14 cellular contexts compared by ENCODE assay signal in the genomic region with DNA sequence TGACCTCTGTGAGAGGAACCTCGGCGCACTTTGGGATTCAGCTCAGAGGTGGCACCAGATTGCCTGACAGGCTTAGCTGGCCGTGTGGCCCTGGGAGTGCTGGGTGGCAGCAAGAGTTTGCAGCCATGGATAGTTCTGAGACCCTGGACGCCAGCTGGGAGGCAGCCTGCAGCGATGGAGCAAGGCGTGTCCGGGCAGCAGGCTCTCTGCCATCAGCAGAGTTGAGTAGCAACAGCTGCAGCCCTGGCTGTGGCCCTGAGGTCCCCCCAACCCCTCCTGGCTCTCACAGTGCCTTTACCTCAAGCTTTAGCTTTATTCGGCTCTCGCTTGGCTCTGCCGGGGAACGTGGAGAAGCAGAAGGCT.
A peak's percentile ranks its signal among the peaks of the same experiment; 100 is the strongest.
DNase-seq lines count a peak whose midpoint lies in the region; ATAC-seq and TF ChIP-seq lines count a peak whose summit lies in the region.
"Had no signal": no experiment of that assay in that cellular context is flagged by ENCODE, and none has a peak within 500 bp of the region (broad histone marks: within the 10 kb centered on the region; RNA-seq: fewer than 3 reads in every experiment).

No MANE protein-coding gene starts in this region.

- H3K27me3 ChIP-seq in heart left ventricle (no peaks in the 10 kb centered on the region), ovary (no peaks in the 10 kb centered on the region)

- H3K9me3 ChIP-seq in heart left ventricle (no peaks in the 10 kb centered on the region), ovary (no peaks in the 10 kb centered on the region)

- 78 to 87% (median 81%) methylated on average over 7 to 11 of the region's 11 CpGs for WGBS in heart left ventricle, 4 donors
- 13 to 20% (median 14%) methylated on average over 5 to 11 of the region's 11 CpGs for WGBS in ovary, 3 donors

- DNase-seq in DMS 273 (lab: John Stamatoyannopoulos, UW; ENCODE audit: unreplicated experiment) (peak; percentile 96), NCI-H446 (lab: John Stamatoyannopoulos, UW) (peak; percentile 57 to 92), heart left ventricle (peak in 4 of 5 donors; percentile 24 to 67 (median 52)), ovary (peak; percentile 33 to 72 (median 68)), iPS-NIHi7 (ENCODE audit: extremely low spot score) (no peak), cerebellar nuclear complex (lab: John Stamatoyannopoulos, UW) (no peak)
- DNase-seq: activated CD8-positive, alpha-beta T cell treated with anti-CD3 and anti-CD28 coated beads, Interleukin-2, amount 10 ng/mL, durations not matched to agents 7 days and 5 days; amniotic stem cell; foreskin melanocyte; NCI-H1092; NCI-H69 had no signal

- TF ChIP-seq CTCF in heart left ventricle (IDR thresholded peaks at IDR 0.05), result no peak
- no peak for TF ChIP-seq CTCF in ovary (IDR thresholded peaks at IDR 0.05)

- no peak for TF ChIP-seq EP300 in ovary (IDR thresholded peaks at IDR 0.05)

- H3K4me3 ChIP-seq in heart left ventricle, result no peak overlapping the region
- H3K4me3 ChIP-seq in ovary, result no peak overlapping the region

- peaks cover 0 to 6% (median 0%) of the 10 kb centered on the region in 9 donors for H3K36me3 ChIP-seq in heart left ventricle
- no peaks in the 10 kb centered on the region for H3K36me3 ChIP-seq in ovary

- intact Hi-C loops in heart left ventricle (cut with DNase I), result no loop called here
- intact Hi-C loops in ovary (cut with DNase I), result no loop called here

- H3K27ac ChIP-seq in heart left ventricle, result peak overlapping the region in 1 of 12 donors; percentile 26
- H3K27ac ChIP-seq in ovary, result peak overlapping the region in 1 of 2 donors; percentile 49
- H3K27ac ChIP-seq: VCaP had no signal

- TF ChIP-seq POLR2A in heart left ventricle (IDR thresholded peaks at IDR 0.05) (no peak), ovary (IDR thresholded peaks at IDR 0.05) (no peak)

- H3K4me1 ChIP-seq in heart left ventricle (peaks cover 0 to 44% (median 17%) of the 10 kb centered on the region in 12 donors), ovary (ENCODE audit: insufficient read depth) (peaks cover 22% of the 10 kb centered on the region)

- peak; percentile 27 to 58 (median 50) for ATAC-seq in heart left ventricle
- ATAC-seq in GM21423 (IDR thresholded peaks at IDR 0.05; ENCODE audit: unreplicated experiment), result no peak
- ATAC-seq in GM18873 (IDR thresholded peaks at IDR 0.05; ENCODE audit: low FRiP score, unreplicated experiment), result no peak
- ATAC-seq: activated CD8-positive, alpha-beta T cell treated with anti-CD3 and anti-CD28 coated beads, Interleukin-2, amount 10 ng/mL, durations not matched to agents 7 days and 5 days had no signal

Comparison
In these comparisons a context has a peak if more than half of its experiments do, and no peak if none do; other contexts are left out.
1. DNase-seq: peak in DMS 273 (single experiment), NCI-H446 (2 of 2), heart left ventricle (4 of 5) and ovary (5 of 5); none in iPS-NIHi7 (single experiment) and cerebellar nuclear complex (0 of 2).
2. ATAC-seq: peak in heart left ventricle (4 of 4); none in GM21423 (single experiment) and GM18873 (single experiment).